27 cellular contexts compared by ENCODE assay signal in the genomic region with DNA sequence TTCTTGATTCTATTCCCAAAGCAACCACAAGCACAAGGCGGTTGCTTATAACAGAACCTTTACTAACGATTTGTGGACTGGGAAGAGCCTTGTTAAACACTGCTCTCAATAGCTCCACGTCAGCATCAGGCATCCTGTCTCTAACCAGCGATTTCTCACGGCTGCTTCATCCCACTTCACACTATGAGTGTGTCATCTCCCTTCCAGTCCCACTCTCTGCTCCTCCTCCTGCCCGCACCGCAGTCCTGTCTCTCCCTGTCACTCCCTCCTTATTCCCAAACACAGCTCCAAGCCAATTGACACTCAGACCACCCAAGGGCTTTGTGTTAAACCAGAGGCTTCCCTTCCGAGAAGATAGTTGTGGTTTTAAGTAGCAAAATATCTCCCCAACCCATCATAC.
DNase-seq lines count a peak whose midpoint lies in the region; ATAC-seq lines count a peak whose summit lies in the region.
"Had no signal": no experiment of that assay in that cellular context is flagged by ENCODE, and none has a peak within 500 bp of the region (broad histone marks: within the 10 kb centered on the region; RNA-seq: fewer than 3 reads in every experiment).

No MANE protein-coding gene starts in this region.

- DNase-seq in GM03348 (ENCODE audit: low spot score) (peak; percentile 55), RPMI7951 (ENCODE audit: low read depth) (peak; percentile 49), fibroblast of peridontal ligament (ENCODE audit: extremely low read depth) (peak; percentile 25), superior temporal gyrus (ENCODE audit: extremely low spot score) (peak; percentile 15), SW 1271 (lab: John Stamatoyannopoulos, UW) (no peak), T-helper 9 cell (no peak)
- DNase-seq: activated CD4-positive, alpha-beta T cell treated with anti-CD3 and anti-CD28 coated beads, Interleukin-2, amount 10 ng/mL, durations not matched to agents 7 days and 5 days; activated effector memory CD4-positive, alpha-beta T cell treated with Interleukin-2 at 50 U/mL for 16 hours; activated T-cell treated with anti-CD3 and anti-CD28 coated beads, Interleukin-2, amount 50 U/mL, for 1 hour; CD4-positive, alpha-beta T cell; DMS79 treated with DMSO at 0.1 percent for 48 hours; effector CD4-positive, alpha-beta T cell; midbrain; natural killer cell; NCI-H1417 treated with DMSO at 0.1 percent for 48 hours; NCI-H2081; NCI-H345; NCI-H69; occipital lobe; SHP77; stimulated activated CD4-positive, alpha-beta T cell treated with anti-CD3 and anti-CD28 coated beads, Interleukin-15, amount 100 ng/mL, for 24 hours; substantia nigra; upper lobe of right lung had no signal

- no peak for ATAC-seq in HG02763 (IDR thresholded peaks at IDR 0.05; ENCODE audit: unreplicated experiment)
- ATAC-seq: natural killer cell; Panc1; stimulated activated effector memory CD8-positive, alpha-beta T cell treated with anti-CD3 and anti-CD28 coated beads, Interleukin-12 subunit alpha, Interleukin-12 subunit beta, amount 100 ng/mL, for 72 hours; upper lobe of right lung; WTC11 had no signal

Comparison
In these comparisons a context has a peak if more than half of its experiments do, and no peak if none do; other contexts are left out.
1. DNase-seq: peak in GM03348 (single experiment), RPMI7951 (single experiment), fibroblast of peridontal ligament (single experiment) and superior temporal gyrus (single experiment); none in SW 1271 (0 of 2) and T-helper 9 cell (single experiment).